ENCODE assay signal across 31 cellular contexts in genomic region chr7:26718063-26718462, GRCh38.
"Had no signal": no experiment of that assay in that cellular context is flagged by ENCODE, and none has a peak within 500 bp of the region (broad histone marks: within the 10 kb centered on the region; RNA-seq: fewer than 3 reads in every experiment).

No MANE protein-coding gene starts in this region.

- H3K9me3 ChIP-seq: ovary, psoas muscle, right lobe of liver, spleen, suprapubic skin, testis, tibial artery, transverse colon, upper lobe of right lung, uterus had no signal

- ATAC-seq: naive thymus-derived CD8-positive, alpha-beta T cell; natural killer cell treated with Interleukin-12 subunit alpha and Interleukin-12 subunit beta and Interleukin-15 and Interleukin-18, amount 100 ng/mL, for 72 hours; psoas muscle; right cardiac atrium; right lobe of liver; stimulated activated memory B cell treated with anti-CD40 and anti-IgM and Interleukin-4, amounts not matched to agents 10 μg/mL and 1 μg/mL and 100 μg/mL, for 72 hours; stimulated activated naive CD8-positive, alpha-beta T cell treated with anti-CD3 and anti-CD28 coated beads, Interleukin-15, amount 100 ng/mL, for 72 hours; stimulated activated naive CD8-positive, alpha-beta T cell treated with anti-CD3 and anti-CD28 coated beads, Interleukin-15, Interleukin-2, amounts not matched to agents 100 U/mL and 50 U/mL, for 24 hours; upper lobe of right lung had no signal

- H3K27ac Mint-ChIP-seq: naive thymus-derived CD8-positive, alpha-beta T cell; natural killer cell treated with Interleukin-12 subunit alpha and Interleukin-12 subunit beta and Interleukin-15 and Interleukin-18, amount 100 ng/mL, for 72 hours; neural progenitor cell; progenitor cell of endocrine pancreas; stimulated activated memory B cell treated with anti-CD40 and anti-IgM and Interleukin-4, amounts not matched to agents 10 μg/mL and 1 μg/mL and 100 μg/mL, for 72 hours; stimulated activated naive CD8-positive, alpha-beta T cell treated with anti-CD3 and anti-CD28 coated beads, Interleukin-15, amount 100 ng/mL, for 72 hours; type B pancreatic cell had no signal

- H3K36me3 ChIP-seq: neural progenitor cell, ovary, right lobe of liver, tibial artery, transverse colon, upper lobe of right lung, uterus had no signal

- H3K27ac ChIP-seq: neural progenitor cell, ovary, parathyroid adenoma, psoas muscle, right lobe of liver, skin epidermis, spleen, suprapubic skin, testis, tibial artery, transverse colon, upper lobe of right lung, uterus had no signal

- H3K27me3 ChIP-seq: neural progenitor cell, ovary, right lobe of liver, spleen, suprapubic skin, testis, tibial artery, transverse colon, upper lobe of right lung, uterus had no signal

- H3K9ac ChIP-seq: neural progenitor cell, parathyroid adenoma had no signal

- H3K9me3 Mint-ChIP-seq: naive thymus-derived CD8-positive, alpha-beta T cell; natural killer cell treated with Interleukin-12 subunit alpha and Interleukin-12 subunit beta and Interleukin-15 and Interleukin-18, amount 100 ng/mL, for 72 hours; neural progenitor cell; stimulated activated memory B cell treated with anti-CD40 and anti-IgM and Interleukin-4, amounts not matched to agents 10 μg/mL and 1 μg/mL and 100 μg/mL, for 72 hours; stimulated activated naive CD8-positive, alpha-beta T cell treated with anti-CD3 and anti-CD28 coated beads, Interleukin-15, amount 100 ng/mL, for 72 hours; type B pancreatic cell had no signal

- H3K4me1 ChIP-seq: parathyroid adenoma, psoas muscle, right lobe of liver, spleen, suprapubic skin, testis, tibial artery, transverse colon, upper lobe of right lung, uterus had no signal

- H3K36me3 Mint-ChIP-seq: natural killer cell treated with Interleukin-12 subunit alpha and Interleukin-12 subunit beta and Interleukin-15 and Interleukin-18, amount 100 ng/mL, for 72 hours; neural progenitor cell had no signal

- H3K4me3 ChIP-seq: neural progenitor cell, ovary, psoas muscle, right lobe of liver, skin epidermis, smooth muscle cell, spleen, suprapubic skin, testis, tibial artery, transverse colon, upper lobe of right lung, uterus had no signal

- DNase-seq: naive thymus-derived CD8-positive, alpha-beta T cell; occipital lobe; ovary; posterior cingulate gyrus; psoas muscle; right cardiac atrium; right lobe of liver; spleen; stimulated activated CD4-positive, alpha-beta T cell treated with anti-CD3 and anti-CD28 coated beads, Interleukin-12 subunit alpha, Interleukin-12 subunit beta, amount 100 ng/mL, for 4 hours; stimulated activated CD4-positive, alpha-beta T cell treated with anti-CD3 and anti-CD28 coated beads, Interleukin-1b, Interleukin-23, amount 100 ng/mL, for 48 hours; stimulated activated CD4-positive, alpha-beta T cell treated with anti-CD3 and anti-CD28 coated beads, Interleukin-4, amount 100 ng/mL, for 1 hour; stimulated activated CD4-positive, alpha-beta T cell treated with anti-CD3 and anti-CD28 coated beads, Interleukin-4, amount 100 ng/mL, for 4 hours; stimulated activated CD8-positive, alpha-beta memory T cell treated with anti-CD3 and anti-CD28 coated beads, Interleukin-4, amount 100 ng/mL, for 48 hours; stimulated activated naive CD4-positive, alpha-beta T cell; stimulated activated naive CD8-positive, alpha-beta T cell treated with anti-CD3 and anti-CD28 coated beads, Interleukin-15, amount 100 ng/mL, for 72 hours; stimulated activated naive CD8-positive, alpha-beta T cell treated with anti-CD3 and anti-CD28 coated beads, Interleukin-15, Interleukin-2, amounts not matched to agents 100 U/mL and 50 U/mL, for 24 hours; substantia nigra; testis; tibial artery; transverse colon; upper lobe of right lung; uterus had no signal

- H3K27me3 Mint-ChIP-seq: natural killer cell treated with Interleukin-12 subunit alpha and Interleukin-12 subunit beta and Interleukin-15 and Interleukin-18, amount 100 ng/mL, for 72 hours; progenitor cell of endocrine pancreas; stimulated activated memory B cell treated with anti-CD40 and anti-IgM and Interleukin-4, amounts not matched to agents 10 μg/mL and 1 μg/mL and 100 μg/mL, for 72 hours; stimulated activated naive CD8-positive, alpha-beta T cell treated with anti-CD3 and anti-CD28 coated beads, Interleukin-15, amount 100 ng/mL, for 72 hours; type B pancreatic cell had no signal

- H3K4me3 Mint-ChIP-seq: naive thymus-derived CD8-positive, alpha-beta T cell; natural killer cell treated with Interleukin-12 subunit alpha and Interleukin-12 subunit beta and Interleukin-15 and Interleukin-18, amount 100 ng/mL, for 72 hours; neural progenitor cell; stimulated activated memory B cell treated with anti-CD40 and anti-IgM and Interleukin-4, amounts not matched to agents 10 μg/mL and 1 μg/mL and 100 μg/mL, for 72 hours; stimulated activated naive CD8-positive, alpha-beta T cell treated with anti-CD3 and anti-CD28 coated beads, Interleukin-15, amount 100 ng/mL, for 72 hours; type B pancreatic cell had no signal

- H3K4me1 Mint-ChIP-seq: stimulated activated naive CD8-positive, alpha-beta T cell treated with anti-CD3 and anti-CD28 coated beads, Interleukin-15, amount 100 ng/mL, for 72 hours had no signal
